Comparison of ENCODE assay signal across 1 cellular context in the genomic region with DNA sequence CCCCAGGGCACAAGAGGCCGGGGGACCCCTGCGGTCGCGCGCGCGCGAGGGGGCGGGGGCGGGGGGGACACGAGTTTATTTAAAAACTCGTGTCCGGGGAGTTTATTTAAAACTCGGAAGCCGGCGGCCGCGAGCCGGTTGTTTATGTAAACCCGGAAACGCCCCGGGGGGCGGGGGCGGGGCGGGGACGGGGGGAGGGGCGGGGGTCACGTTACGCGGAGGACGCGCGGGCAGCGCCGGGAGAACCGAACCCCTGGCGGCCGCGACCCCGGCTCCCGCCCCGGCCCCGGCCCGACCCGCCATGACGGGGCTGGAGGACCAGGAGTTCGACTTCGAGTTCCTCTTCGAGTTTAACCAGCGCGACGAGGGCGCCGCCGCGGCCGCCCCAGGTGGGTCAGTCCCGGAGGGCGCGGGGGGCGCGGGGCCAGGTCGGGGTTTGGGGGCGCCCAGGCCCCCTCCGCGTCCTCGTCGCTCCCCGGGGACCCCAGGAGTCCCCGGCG.
TF ChIP-seq lines count a peak whose summit lies in the region.

No MANE protein-coding gene starts in this region.

TF ChIP-seq in GM12878, 131 proteins besides CTCF, POLR2A, EP300 and RAD21 (continued from another document):
- TF ChIP-seq, protein P1, sequence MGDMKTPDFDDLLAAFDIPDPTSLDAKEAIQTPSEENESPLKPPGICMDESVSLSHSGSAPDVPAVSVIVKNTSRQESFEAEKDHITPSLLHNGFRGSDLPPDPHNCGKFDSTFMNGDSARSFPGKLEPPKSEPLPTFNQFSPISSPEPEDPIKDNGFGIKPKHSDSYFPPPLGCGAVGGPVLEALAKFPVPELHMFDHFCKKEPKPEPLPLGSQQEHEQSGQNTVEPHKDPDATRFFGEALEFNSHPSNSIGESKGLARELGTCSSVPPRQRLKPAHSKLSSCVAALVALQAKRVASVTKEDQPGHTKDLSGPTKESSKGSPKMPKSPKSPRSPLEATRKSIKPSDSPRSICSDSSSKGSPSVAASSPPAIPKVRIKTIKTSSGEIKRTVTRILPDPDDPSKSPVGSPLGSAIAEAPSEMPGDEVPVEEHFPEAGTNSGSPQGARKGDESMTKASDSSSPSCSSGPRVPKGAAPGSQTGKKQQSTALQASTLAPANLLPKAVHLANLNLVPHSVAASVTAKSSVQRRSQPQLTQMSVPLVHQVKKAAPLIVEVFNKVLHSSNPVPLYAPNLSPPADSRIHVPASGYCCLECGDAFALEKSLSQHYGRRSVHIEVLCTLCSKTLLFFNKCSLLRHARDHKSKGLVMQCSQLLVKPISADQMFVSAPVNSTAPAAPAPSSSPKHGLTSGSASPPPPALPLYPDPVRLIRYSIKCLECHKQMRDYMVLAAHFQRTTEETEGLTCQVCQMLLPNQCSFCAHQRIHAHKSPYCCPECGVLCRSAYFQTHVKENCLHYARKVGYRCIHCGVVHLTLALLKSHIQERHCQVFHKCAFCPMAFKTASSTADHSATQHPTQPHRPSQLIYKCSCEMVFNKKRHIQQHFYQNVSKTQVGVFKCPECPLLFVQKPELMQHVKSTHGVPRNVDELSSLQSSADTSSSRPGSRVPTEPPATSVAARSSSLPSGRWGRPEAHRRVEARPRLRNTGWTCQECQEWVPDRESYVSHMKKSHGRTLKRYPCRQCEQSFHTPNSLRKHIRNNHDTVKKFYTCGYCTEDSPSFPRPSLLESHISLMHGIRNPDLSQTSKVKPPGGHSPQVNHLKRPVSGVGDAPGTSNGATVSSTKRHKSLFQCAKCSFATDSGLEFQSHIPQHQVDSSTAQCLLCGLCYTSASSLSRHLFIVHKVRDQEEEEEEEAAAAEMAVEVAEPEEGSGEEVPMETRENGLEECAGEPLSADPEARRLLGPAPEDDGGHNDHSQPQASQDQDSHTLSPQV (IDR thresholded peaks at IDR 0.05) = no peak
- TF ChIP-seq RAD51 (IDR thresholded peaks at IDR 0.05) (no peak), MEF2A (IDR thresholded peaks at IDR 0.05; ENCODE audit: insufficient read depth, low read depth, low read length) (no peak), BHLHE40 (IDR thresholded peaks at IDR 0.05; ENCODE audit: borderline replicate concordance in 1 of 2, low read depth in 2 of 2, low read length in 1 of 2) (peak in 1 of 2 experiments; percentile 37; a peak in 1 of 4 replicates), SP1 (IDR thresholded peaks at IDR 0.05; ENCODE audit: low read depth, low read length) (no peak), LARP7 (IDR thresholded peaks at IDR 0.05) (0 out of 2 replicates have a peak, but pooled peaks have one; percentile 39), MXI1 (IDR thresholded peaks at IDR 0.05; ENCODE audit: low read depth, low read length) (no peak), TCF3 (IDR thresholded peaks at IDR 0.05; ENCODE audit: borderline replicate concordance, insufficient read depth, low read depth, low read length) (no peak), EGR1 (IDR thresholded peaks at IDR 0.05; ENCODE audit: borderline replicate concordance in 1 of 2, low read depth in 2 of 2, low read length in 2 of 2) (peak in 1 of 2 experiments; percentile 65; a peak in 1 of 3 replicates), MTA2 (IDR thresholded peaks at IDR 0.05; ENCODE audit: low read depth) (no peak)
- TF ChIP-seq, protein P2, sequence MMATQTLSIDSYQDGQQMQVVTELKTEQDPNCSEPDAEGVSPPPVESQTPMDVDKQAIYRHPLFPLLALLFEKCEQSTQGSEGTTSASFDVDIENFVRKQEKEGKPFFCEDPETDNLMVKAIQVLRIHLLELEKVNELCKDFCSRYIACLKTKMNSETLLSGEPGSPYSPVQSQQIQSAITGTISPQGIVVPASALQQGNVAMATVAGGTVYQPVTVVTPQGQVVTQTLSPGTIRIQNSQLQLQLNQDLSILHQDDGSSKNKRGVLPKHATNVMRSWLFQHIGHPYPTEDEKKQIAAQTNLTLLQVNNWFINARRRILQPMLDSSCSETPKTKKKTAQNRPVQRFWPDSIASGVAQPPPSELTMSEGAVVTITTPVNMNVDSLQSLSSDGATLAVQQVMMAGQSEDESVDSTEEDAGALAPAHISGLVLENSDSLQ (IDR thresholded peaks at IDR 0.05) = no peak
